29 cellular contexts compared by ENCODE assay signal in genomic region chr5:12965804-12966203, GRCh38.
"Had no signal": no experiment of that assay in that cellular context is flagged by ENCODE, and none has a peak within 500 bp of the region (broad histone marks: within the 10 kb centered on the region; RNA-seq: fewer than 3 reads in every experiment).

No MANE protein-coding gene starts in this region.

- DNase-seq: stimulated activated CD4-positive, alpha-beta T cell treated with anti-CD3 and anti-CD28 coated beads, Interleukin-2, amount 100 ng/mL, for 48 hours; stimulated activated CD4-positive, alpha-beta T cell treated with anti-CD3 and anti-CD28 coated beads, Interleukin-4, amount 100 ng/mL, for 1 hour; stimulated activated CD4-positive, alpha-beta T cell treated with anti-CD3 and anti-CD28 coated beads, Interleukin-4, amount 100 ng/mL, for 24 hours; stimulated activated CD4-positive, alpha-beta T cell treated with anti-CD3 and anti-CD28 coated beads, Interleukin-4, amount 100 ng/mL, for 4 hours; stimulated activated CD8-positive, alpha-beta memory T cell treated with anti-CD3 and anti-CD28 coated beads, Interleukin-4, amount 100 ng/mL, for 48 hours; stimulated activated naive B cell treated with anti-CD40 and anti-IgM and Interleukin-4, amounts not matched to agents 10 μg/mL and 1 μg/mL and 100 μg/mL, for 72 hours; stimulated activated naive CD4-positive, alpha-beta T cell; stimulated activated naive CD4-positive, alpha-beta T cell treated with Interleukin-2 at 50 U/mL for 16 hours; stimulated activated naive CD8-positive, alpha-beta T cell treated with anti-CD3 and anti-CD28 coated beads, Interleukin-15, amount 100 ng/mL, for 72 hours; stimulated activated naive CD8-positive, alpha-beta T cell treated with anti-CD3 and anti-CD28 coated beads, Interleukin-15, Interleukin-2, amounts not matched to agents 100 U/mL and 50 U/mL, for 24 hours; stomach; substantia nigra; testis; thyroid gland; tibial artery; transverse colon; trophoblast cell; upper lobe of left lung; upper lobe of right lung; uterus had no signal

- H3K36me3 Mint-ChIP-seq: stimulated activated effector memory CD8-positive, alpha-beta T cell treated with anti-CD3 and anti-CD28 coated beads, Interleukin-12 subunit alpha, Interleukin-12 subunit beta, amount 100 ng/mL, for 72 hours; stimulated activated memory B cell treated with anti-CD40 and anti-IgM and Interleukin-4, amounts not matched to agents 10 μg/mL and 1 μg/mL and 100 μg/mL, for 72 hours; stimulated activated naive B cell treated with anti-CD40 and anti-IgM and Interleukin-4, amounts not matched to agents 10 μg/mL and 1 μg/mL and 100 μg/mL, for 72 hours; type B pancreatic cell had no signal

- H3K4me3 Mint-ChIP-seq: stimulated activated effector memory CD8-positive, alpha-beta T cell treated with anti-CD3 and anti-CD28 coated beads, Interleukin-12 subunit alpha, Interleukin-12 subunit beta, amount 100 ng/mL, for 72 hours; stimulated activated memory B cell treated with anti-CD40 and anti-IgM and Interleukin-4, amounts not matched to agents 10 μg/mL and 1 μg/mL and 100 μg/mL, for 72 hours; stimulated activated naive B cell treated with anti-CD40 and anti-IgM and Interleukin-4, amounts not matched to agents 10 μg/mL and 1 μg/mL and 100 μg/mL, for 72 hours; stimulated activated naive CD8-positive, alpha-beta T cell treated with anti-CD3 and anti-CD28 coated beads, Interleukin-15, amount 100 ng/mL, for 72 hours; stimulated activated naive CD8-positive, alpha-beta T cell treated with anti-CD3 and anti-CD28 coated beads, Interleukin-15, Interleukin-2, amounts not matched to agents 100 ng/mL and 50 ng/mL, for 24 hours; type B pancreatic cell had no signal

- FAIRE-seq: urothelium cell line had no signal

- H3K9me3 ChIP-seq: stomach, suprapubic skin, testis, thoracic aorta, thyroid gland, tibial artery, tibial nerve, transverse colon, upper lobe of left lung, upper lobe of right lung, uterus, vagina had no signal

- H3K4me1 ChIP-seq: stomach, suprapubic skin, testis, thyroid gland, tibial artery, tibial nerve, transverse colon, upper lobe of left lung, upper lobe of right lung, uterus, vagina had no signal

- ATAC-seq: stimulated activated effector memory CD8-positive, alpha-beta T cell treated with anti-CD3 and anti-CD28 coated beads, Interleukin-12 subunit alpha, Interleukin-12 subunit beta, amount 100 ng/mL, for 72 hours; stimulated activated memory B cell treated with anti-CD40 and anti-IgM and Interleukin-4, amounts not matched to agents 10 μg/mL and 1 μg/mL and 100 μg/mL, for 72 hours; stimulated activated naive B cell treated with anti-CD40 and anti-IgM and Interleukin-4, amounts not matched to agents 10 μg/mL and 1 μg/mL and 100 μg/mL, for 72 hours; stimulated activated naive CD8-positive, alpha-beta T cell treated with anti-CD3 and anti-CD28 coated beads, Interleukin-15, amount 100 ng/mL, for 72 hours; stimulated activated naive CD8-positive, alpha-beta T cell treated with anti-CD3 and anti-CD28 coated beads, Interleukin-15, Interleukin-2, amounts not matched to agents 100 U/mL and 50 U/mL, for 24 hours; upper lobe of right lung had no signal

- H3K36me3 ChIP-seq: stomach, suprapubic skin, thoracic aorta, thyroid gland, tibial artery, tibial nerve, transverse colon, upper lobe of left lung, upper lobe of right lung, uterus, vagina had no signal

- H3K4me1 Mint-ChIP-seq: stimulated activated effector memory CD8-positive, alpha-beta T cell treated with anti-CD3 and anti-CD28 coated beads, Interleukin-12 subunit alpha, Interleukin-12 subunit beta, amount 100 ng/mL, for 72 hours; stimulated activated memory B cell treated with anti-CD40 and anti-IgM and Interleukin-4, amounts not matched to agents 10 μg/mL and 1 μg/mL and 100 μg/mL, for 72 hours; stimulated activated naive B cell treated with anti-CD40 and anti-IgM and Interleukin-4, amounts not matched to agents 10 μg/mL and 1 μg/mL and 100 μg/mL, for 72 hours; stimulated activated naive CD8-positive, alpha-beta T cell treated with anti-CD3 and anti-CD28 coated beads, Interleukin-15, amount 100 ng/mL, for 72 hours had no signal

- H3K9me3 Mint-ChIP-seq: type B pancreatic cell had no signal

- H3K27me3 ChIP-seq: stomach, suprapubic skin, testis, thyroid gland, tibial artery, tibial nerve, transverse colon, upper lobe of left lung, upper lobe of right lung, uterus, vagina had no signal

- H3K27ac ChIP-seq: stomach, suprapubic skin, testis, thoracic aorta, thyroid gland, tibial artery, tibial nerve, transverse colon, upper lobe of left lung, upper lobe of right lung, uterus, vagina had no signal

- H3K27ac Mint-ChIP-seq: stimulated activated effector memory CD8-positive, alpha-beta T cell treated with anti-CD3 and anti-CD28 coated beads, Interleukin-12 subunit alpha, Interleukin-12 subunit beta, amount 100 ng/mL, for 72 hours; stimulated activated memory B cell treated with anti-CD40 and anti-IgM and Interleukin-4, amounts not matched to agents 10 μg/mL and 1 μg/mL and 100 μg/mL, for 72 hours; stimulated activated naive B cell treated with anti-CD40 and anti-IgM and Interleukin-4, amounts not matched to agents 10 μg/mL and 1 μg/mL and 100 μg/mL, for 72 hours; stimulated activated naive CD8-positive, alpha-beta T cell treated with anti-CD3 and anti-CD28 coated beads, Interleukin-15, amount 100 ng/mL, for 72 hours; stimulated activated naive CD8-positive, alpha-beta T cell treated with anti-CD3 and anti-CD28 coated beads, Interleukin-15, Interleukin-2, amounts not matched to agents 100 ng/mL and 50 ng/mL, for 24 hours; type B pancreatic cell had no signal

- H3K4me3 ChIP-seq: stomach, suprapubic skin, testis, thoracic aorta, thyroid gland, tibial artery, tibial nerve, transverse colon, upper lobe of left lung, upper lobe of right lung, uterus, vagina had no signal

- H3K27me3 Mint-ChIP-seq: stimulated activated memory B cell treated with anti-CD40 and anti-IgM and Interleukin-4, amounts not matched to agents 10 μg/mL and 1 μg/mL and 100 μg/mL, for 72 hours; stimulated activated naive B cell treated with anti-CD40 and anti-IgM and Interleukin-4, amounts not matched to agents 10 μg/mL and 1 μg/mL and 100 μg/mL, for 72 hours; stimulated activated naive CD8-positive, alpha-beta T cell treated with anti-CD3 and anti-CD28 coated beads, Interleukin-15, amount 100 ng/mL, for 72 hours; stimulated activated naive CD8-positive, alpha-beta T cell treated with anti-CD3 and anti-CD28 coated beads, Interleukin-15, Interleukin-2, amounts not matched to agents 100 ng/mL and 50 ng/mL, for 24 hours; type B pancreatic cell had no signal
